1 cellular context compared by ENCODE assay signal in genomic region chr10:28714401-28715053, GRCh38.
TF ChIP-seq lines count a peak whose summit lies in the region.

No MANE protein-coding gene starts in this region.

TF ChIP-seq in HepG2, 621 proteins besides CTCF, POLR2A, EP300 and RAD21:
- TF ChIP-seq RARA (CRISPR knock-in tag; IDR thresholded peaks at IDR 0.05), result peak; percentile 68
- 0 out of 2 replicates have a peak, but pooled peaks have one; percentile 7 for TF ChIP-seq ARID5B (CRISPR knock-in tag; IDR thresholded peaks at IDR 0.05)
- peak; percentile 66 for TF ChIP-seq NR2F6 (IDR thresholded peaks at IDR 0.05)
- peak; percentile 59 for TF ChIP-seq NR2F6 (CRISPR knock-in tag; IDR thresholded peaks at IDR 0.05)
- TF ChIP-seq SYNCRIP (IDR thresholded peaks at IDR 0.05; ENCODE audit: insufficient read depth, low read depth, low read length), result no peak
- no peak for TF ChIP-seq SMAD3 (CRISPR knock-in tag; IDR thresholded peaks at IDR 0.05)
- TF ChIP-seq HNRNPK (IDR thresholded peaks at IDR 0.05; ENCODE audit: low read depth, low read length, poor library complexity, severe bottlenecking), result no peak
- TF ChIP-seq ZIK1 (CRISPR knock-in tag; IDR thresholded peaks at IDR 0.05; ENCODE audit: borderline replicate concordance, low read depth), result no peak
- TF ChIP-seq SIX4 (CRISPR knock-in tag; IDR thresholded peaks at IDR 0.05), result peak; percentile 72; the same call in 1 of the 2 replicates
- TF ChIP-seq TAF1 (CRISPR knock-in tag; IDR thresholded peaks at IDR 0.05), result no peak
- 0 out of 2 replicates have a peak, but pooled peaks have one; percentile 9 for TF ChIP-seq BCL6 (CRISPR knock-in tag; IDR thresholded peaks at IDR 0.05)
- TF ChIP-seq NAIF1 (CRISPR knock-in tag; IDR thresholded peaks at IDR 0.05; ENCODE audit: borderline replicate concordance), result no peak
- TF ChIP-seq BORCS8-MEF2B (CRISPR knock-in tag; IDR thresholded peaks at IDR 0.05), result no peak
- TF ChIP-seq FOXK1 (CRISPR knock-in tag; IDR thresholded peaks at IDR 0.05; ENCODE audit: borderline replicate concordance, low read depth), result no peak
TF ChIP-seq in HepG2: peak in this region for 5.
